In the genomic region with DNA sequence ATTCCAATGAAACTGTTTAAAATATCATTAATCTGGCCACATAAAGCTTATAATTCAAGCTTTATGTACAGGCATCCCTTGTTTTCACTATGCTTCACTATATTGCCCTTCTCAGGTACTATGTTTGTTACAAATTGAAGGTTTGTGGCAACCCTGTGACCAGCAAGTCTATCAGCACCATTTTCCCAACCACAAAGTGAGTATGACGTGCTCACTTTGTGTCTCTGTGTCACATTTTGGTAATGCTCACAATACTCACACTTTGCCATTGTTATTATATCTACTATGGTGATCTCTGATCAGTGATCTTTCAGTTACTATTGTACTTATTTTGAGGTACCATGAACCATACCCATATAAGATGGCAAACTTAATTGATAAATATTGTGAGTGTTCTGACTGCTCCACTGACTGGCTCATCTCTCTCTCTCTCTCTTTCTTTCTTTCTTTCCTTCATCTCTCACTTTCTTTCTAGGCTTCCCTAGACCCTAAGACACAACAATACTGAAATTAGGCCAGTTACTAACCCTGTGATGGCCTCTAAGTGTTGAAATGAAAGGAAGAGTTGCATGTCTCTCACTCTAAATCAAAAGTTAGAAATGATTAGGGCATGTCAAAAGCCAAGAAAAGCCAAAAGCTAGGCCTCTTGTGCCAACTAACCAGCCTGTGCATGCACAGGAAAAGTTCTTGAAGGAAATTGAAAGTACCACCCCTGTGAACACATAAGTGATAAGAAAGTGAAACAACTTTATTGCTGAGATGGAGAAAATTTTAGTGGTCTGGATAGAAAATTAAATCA, we compare ENCODE assay signal across 1 cellular context.
TF ChIP-seq lines count a peak whose summit lies in the region.

No MANE protein-coding gene starts in this region.

TF ChIP-seq in GM23338, 12 proteins besides CTCF, POLR2A, EP300 and RAD21 (continued from another document):
- TF ChIP-seq, protein P1, sequence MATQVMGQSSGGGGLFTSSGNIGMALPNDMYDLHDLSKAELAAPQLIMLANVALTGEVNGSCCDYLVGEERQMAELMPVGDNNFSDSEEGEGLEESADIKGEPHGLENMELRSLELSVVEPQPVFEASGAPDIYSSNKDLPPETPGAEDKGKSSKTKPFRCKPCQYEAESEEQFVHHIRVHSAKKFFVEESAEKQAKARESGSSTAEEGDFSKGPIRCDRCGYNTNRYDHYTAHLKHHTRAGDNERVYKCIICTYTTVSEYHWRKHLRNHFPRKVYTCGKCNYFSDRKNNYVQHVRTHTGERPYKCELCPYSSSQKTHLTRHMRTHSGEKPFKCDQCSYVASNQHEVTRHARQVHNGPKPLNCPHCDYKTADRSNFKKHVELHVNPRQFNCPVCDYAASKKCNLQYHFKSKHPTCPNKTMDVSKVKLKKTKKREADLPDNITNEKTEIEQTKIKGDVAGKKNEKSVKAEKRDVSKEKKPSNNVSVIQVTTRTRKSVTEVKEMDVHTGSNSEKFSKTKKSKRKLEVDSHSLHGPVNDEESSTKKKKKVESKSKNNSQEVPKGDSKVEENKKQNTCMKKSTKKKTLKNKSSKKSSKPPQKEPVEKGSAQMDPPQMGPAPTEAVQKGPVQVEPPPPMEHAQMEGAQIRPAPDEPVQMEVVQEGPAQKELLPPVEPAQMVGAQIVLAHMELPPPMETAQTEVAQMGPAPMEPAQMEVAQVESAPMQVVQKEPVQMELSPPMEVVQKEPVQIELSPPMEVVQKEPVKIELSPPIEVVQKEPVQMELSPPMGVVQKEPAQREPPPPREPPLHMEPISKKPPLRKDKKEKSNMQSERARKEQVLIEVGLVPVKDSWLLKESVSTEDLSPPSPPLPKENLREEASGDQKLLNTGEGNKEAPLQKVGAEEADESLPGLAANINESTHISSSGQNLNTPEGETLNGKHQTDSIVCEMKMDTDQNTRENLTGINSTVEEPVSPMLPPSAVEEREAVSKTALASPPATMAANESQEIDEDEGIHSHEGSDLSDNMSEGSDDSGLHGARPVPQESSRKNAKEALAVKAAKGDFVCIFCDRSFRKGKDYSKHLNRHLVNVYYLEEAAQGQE (IDR thresholded peaks at IDR 0.05; ENCODE audit: unreplicated experiment): no peak
- TF ChIP-seq ZNF114 (CRISPR knock-in tag; IDR thresholded peaks at IDR 0.05) (no peak), POLR2AphosphoS5 (IDR thresholded peaks at IDR 0.05; ENCODE audit: low read depth) (no peak), EZH2phosphoT487 (IDR thresholded peaks at IDR 0.05; ENCODE audit: unreplicated experiment) (no peak), JUNB (IDR thresholded peaks at IDR 0.05; ENCODE audit: unreplicated experiment) (no peak), ZNF331 (CRISPR knock-in tag; IDR thresholded peaks at IDR 0.05; ENCODE audit: low read depth) (no peak), STAT1 (IDR thresholded peaks at IDR 0.05; ENCODE audit: unreplicated experiment) (no peak), NANOG (IDR thresholded peaks at IDR 0.05; ENCODE audit: borderline replicate concordance) (no peak)
- TF ChIP-seq, protein P2, sequence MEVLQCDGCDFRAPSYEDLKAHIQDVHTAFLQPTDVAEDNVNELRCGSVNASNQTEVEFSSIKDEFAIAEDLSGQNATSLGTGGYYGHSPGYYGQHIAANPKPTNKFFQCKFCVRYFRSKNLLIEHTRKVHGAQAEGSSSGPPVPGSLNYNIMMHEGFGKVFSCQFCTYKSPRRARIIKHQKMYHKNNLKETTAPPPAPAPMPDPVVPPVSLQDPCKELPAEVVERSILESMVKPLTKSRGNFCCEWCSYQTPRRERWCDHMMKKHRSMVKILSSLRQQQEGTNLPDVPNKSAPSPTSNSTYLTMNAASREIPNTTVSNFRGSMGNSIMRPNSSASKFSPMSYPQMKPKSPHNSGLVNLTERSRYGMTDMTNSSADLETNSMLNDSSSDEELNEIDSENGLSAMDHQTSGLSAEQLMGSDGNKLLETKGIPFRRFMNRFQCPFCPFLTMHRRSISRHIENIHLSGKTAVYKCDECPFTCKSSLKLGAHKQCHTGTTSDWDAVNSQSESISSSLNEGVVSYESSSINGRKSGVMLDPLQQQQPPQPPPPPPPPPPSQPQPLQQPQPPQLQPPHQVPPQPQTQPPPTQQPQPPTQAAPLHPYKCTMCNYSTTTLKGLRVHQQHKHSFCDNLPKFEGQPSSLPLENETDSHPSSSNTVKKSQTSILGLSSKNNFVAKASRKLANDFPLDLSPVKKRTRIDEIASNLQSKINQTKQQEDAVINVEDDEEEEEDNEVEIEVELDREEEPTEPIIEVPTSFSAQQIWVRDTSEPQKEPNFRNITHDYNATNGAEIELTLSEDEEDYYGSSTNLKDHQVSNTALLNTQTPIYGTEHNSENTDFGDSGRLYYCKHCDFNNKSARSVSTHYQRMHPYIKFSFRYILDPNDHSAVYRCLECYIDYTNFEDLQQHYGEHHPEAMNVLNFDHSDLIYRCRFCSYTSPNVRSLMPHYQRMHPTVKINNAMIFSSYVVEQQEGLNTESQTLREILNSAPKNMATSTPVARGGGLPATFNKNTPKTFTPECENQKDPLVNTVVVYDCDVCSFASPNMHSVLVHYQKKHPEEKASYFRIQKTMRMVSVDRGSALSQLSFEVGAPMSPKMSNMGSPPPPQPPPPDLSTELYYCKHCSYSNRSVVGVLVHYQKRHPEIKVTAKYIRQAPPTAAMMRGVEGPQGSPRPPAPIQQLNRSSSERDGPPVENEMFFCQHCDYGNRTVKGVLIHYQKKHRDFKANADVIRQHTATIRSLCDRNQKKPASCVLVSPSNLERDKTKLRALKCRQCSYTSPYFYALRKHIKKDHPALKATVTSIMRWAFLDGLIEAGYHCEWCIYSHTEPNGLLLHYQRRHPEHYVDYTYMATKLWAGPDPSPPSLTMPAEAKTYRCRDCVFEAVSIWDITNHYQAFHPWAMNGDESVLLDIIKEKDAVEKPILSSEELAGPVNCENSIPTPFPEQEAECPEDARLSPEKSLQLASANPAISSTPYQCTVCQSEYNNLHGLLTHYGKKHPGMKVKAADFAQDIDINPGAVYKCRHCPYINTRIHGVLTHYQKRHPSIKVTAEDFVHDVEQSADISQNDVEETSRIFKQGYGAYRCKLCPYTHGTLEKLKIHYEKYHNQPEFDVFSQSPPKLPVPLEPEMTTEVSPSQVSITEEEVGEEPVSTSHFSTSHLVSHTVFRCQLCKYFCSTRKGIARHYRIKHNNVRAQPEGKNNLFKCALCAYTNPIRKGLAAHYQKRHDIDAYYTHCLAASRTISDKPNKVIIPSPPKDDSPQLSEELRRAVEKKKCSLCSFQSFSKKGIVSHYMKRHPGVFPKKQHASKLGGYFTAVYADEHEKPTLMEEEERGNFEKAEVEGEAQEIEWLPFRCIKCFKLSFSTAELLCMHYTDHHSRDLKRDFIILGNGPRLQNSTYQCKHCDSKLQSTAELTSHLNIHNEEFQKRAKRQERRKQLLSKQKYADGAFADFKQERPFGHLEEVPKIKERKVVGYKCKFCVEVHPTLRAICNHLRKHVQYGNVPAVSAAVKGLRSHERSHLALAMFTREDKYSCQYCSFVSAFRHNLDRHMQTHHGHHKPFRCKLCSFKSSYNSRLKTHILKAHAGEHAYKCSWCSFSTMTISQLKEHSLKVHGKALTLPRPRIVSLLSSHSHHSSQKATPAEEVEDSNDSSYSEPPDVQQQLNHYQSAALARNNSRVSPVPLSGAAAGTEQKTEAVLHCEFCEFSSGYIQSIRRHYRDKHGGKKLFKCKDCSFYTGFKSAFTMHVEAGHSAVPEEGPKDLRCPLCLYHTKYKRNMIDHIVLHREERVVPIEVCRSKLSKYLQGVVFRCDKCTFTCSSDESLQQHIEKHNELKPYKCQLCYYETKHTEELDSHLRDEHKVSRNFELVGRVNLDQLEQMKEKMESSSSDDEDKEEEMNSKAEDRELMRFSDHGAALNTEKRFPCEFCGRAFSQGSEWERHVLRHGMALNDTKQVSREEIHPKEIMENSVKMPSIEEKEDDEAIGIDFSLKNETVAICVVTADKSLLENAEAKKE (CRISPR knock-in tag; IDR thresholded peaks at IDR 0.05): no peak
- TF ChIP-seq, protein P3, sequence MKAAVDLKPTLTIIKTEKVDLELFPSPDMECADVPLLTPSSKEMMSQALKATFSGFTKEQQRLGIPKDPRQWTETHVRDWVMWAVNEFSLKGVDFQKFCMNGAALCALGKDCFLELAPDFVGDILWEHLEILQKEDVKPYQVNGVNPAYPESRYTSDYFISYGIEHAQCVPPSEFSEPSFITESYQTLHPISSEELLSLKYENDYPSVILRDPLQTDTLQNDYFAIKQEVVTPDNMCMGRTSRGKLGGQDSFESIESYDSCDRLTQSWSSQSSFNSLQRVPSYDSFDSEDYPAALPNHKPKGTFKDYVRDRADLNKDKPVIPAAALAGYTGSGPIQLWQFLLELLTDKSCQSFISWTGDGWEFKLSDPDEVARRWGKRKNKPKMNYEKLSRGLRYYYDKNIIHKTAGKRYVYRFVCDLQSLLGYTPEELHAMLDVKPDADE (IDR thresholded peaks at IDR 0.05): no peak
